19 cellular contexts compared by ENCODE assay signal in the genomic region with DNA sequence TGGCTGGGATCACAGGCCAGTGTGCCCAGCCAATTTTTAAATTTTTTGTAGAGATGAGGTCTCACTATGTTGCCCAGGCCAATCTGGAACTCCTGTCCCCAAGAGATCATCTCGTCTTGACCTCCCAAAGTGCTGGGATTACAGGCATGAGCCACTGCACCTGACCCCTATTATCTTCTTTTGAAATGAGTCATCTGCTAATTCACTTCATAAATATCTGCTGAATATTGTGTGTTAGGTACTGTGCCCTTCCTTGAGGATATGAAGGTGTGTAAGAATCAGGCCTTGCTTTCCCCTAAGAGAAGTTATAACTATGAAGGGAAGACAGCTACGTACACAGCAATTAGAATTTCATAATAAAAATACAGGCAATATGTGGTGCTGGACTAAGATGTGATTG.
"Had no signal": no experiment of that assay in that cellular context is flagged by ENCODE, and none has a peak within 500 bp of the region (broad histone marks: within the 10 kb centered on the region; RNA-seq: fewer than 3 reads in every experiment).

No MANE protein-coding gene starts in this region.

- H3K4me1 Mint-ChIP-seq: nephron progenitor cell had no signal

- ATAC-seq: effector memory CD8-positive, alpha-beta T cell; heart left ventricle; left colon; left ventricle myocardium superior; naive thymus-derived CD4-positive, alpha-beta T cell; psoas muscle; sciatic nerve; stimulated activated naive B cell treated with anti-CD40 and anti-IgM and Interleukin-4, amounts not matched to agents 10 μg/mL and 1 μg/mL and 100 μg/mL, for 72 hours; stimulated activated naive CD8-positive, alpha-beta T cell treated with anti-CD3 and anti-CD28 coated beads, Interleukin-15, amount 100 ng/mL, for 72 hours had no signal

- H3K4me3 Mint-ChIP-seq: dendritic cell treated with granulocyte-macrophage colony-stimulating factor and Interleukin-4, amounts not matched to agents 40 ng/mL and 50 ng/mL, for 4 days; effector memory CD8-positive, alpha-beta T cell; naive thymus-derived CD4-positive, alpha-beta T cell; nephron progenitor cell; stimulated activated naive B cell treated with anti-CD40 and anti-IgM and Interleukin-4, amounts not matched to agents 10 μg/mL and 1 μg/mL and 100 μg/mL, for 72 hours; stimulated activated naive CD8-positive, alpha-beta T cell treated with anti-CD3 and anti-CD28 coated beads, Interleukin-15, amount 100 ng/mL, for 72 hours had no signal

- H3K27me3 Mint-ChIP-seq: dendritic cell treated with granulocyte-macrophage colony-stimulating factor and Interleukin-4, amounts not matched to agents 40 ng/mL and 50 ng/mL, for 4 days; effector memory CD8-positive, alpha-beta T cell; naive thymus-derived CD4-positive, alpha-beta T cell; stimulated activated naive B cell treated with anti-CD40 and anti-IgM and Interleukin-4, amounts not matched to agents 10 μg/mL and 1 μg/mL and 100 μg/mL, for 72 hours; stimulated activated naive CD8-positive, alpha-beta T cell treated with anti-CD3 and anti-CD28 coated beads, Interleukin-15, amount 100 ng/mL, for 72 hours had no signal

- H3K4me3 ChIP-seq: heart left ventricle, psoas muscle, testis, tibial nerve had no signal

- H3K27ac Mint-ChIP-seq: dendritic cell treated with granulocyte-macrophage colony-stimulating factor and Interleukin-4, amounts not matched to agents 40 ng/mL and 50 ng/mL, for 4 days; effector memory CD8-positive, alpha-beta T cell; stimulated activated naive B cell treated with anti-CD40 and anti-IgM and Interleukin-4, amounts not matched to agents 10 μg/mL and 1 μg/mL and 100 μg/mL, for 72 hours; stimulated activated naive CD8-positive, alpha-beta T cell treated with anti-CD3 and anti-CD28 coated beads, Interleukin-15, amount 100 ng/mL, for 72 hours had no signal

- H3K27me3 ChIP-seq: heart left ventricle, testis, tibial nerve had no signal

- H3K27ac ChIP-seq: heart left ventricle, parathyroid adenoma, psoas muscle, testis, tibial nerve had no signal

- DNase-seq: effector memory CD8-positive, alpha-beta T cell; heart left ventricle; hippocampal formation; left colon; left ventricle myocardium superior; mammary epithelial cell; naive thymus-derived CD4-positive, alpha-beta T cell; nephron progenitor cell; psoas muscle; retina; stimulated activated CD4-positive, alpha-beta T cell treated with anti-CD3 and anti-CD28 coated beads, Interleukin-2, amount 100 ng/mL, for 24 hours; stimulated activated CD4-positive, alpha-beta T cell treated with anti-CD3 and anti-CD28 coated beads, Interleukin-4, amount 100 ng/mL, for 4 hours; stimulated activated naive B cell treated with anti-CD40 and anti-IgM and Interleukin-4, amounts not matched to agents 10 μg/mL and 1 μg/mL and 100 μg/mL, for 72 hours; stimulated activated naive CD8-positive, alpha-beta T cell treated with anti-CD3 and anti-CD28 coated beads, Interleukin-15, amount 100 ng/mL, for 72 hours; testis had no signal

- H3K9me3 ChIP-seq: heart left ventricle, psoas muscle, testis, tibial nerve had no signal
